22 cellular contexts compared by ENCODE assay signal in genomic region chr3:37181766-37182165, GRCh38. TPM values are rescaled to one million over a fixed set of nuclear protein-coding genes. Genes with fewer than 3 reads are reported as not detected.
DNase-seq lines count a peak whose midpoint lies in the region; ATAC-seq, FAIRE-seq and TF ChIP-seq lines count a peak whose summit lies in the region.
"Had no signal": no experiment of that assay in that cellular context is flagged by ENCODE, and none has a peak within 500 bp of the region (broad histone marks: within the 10 kb centered on the region; RNA-seq: fewer than 3 reads in every experiment).

No MANE protein-coding gene starts in this region.

- H3K4me3 Mint-ChIP-seq in MCF 10A (ENCODE audit: unreplicated experiment) = no peak overlapping the region
- H3K4me3 Mint-ChIP-seq: activated naive CD8-positive, alpha-beta T cell; CD4-positive, alpha-beta memory T cell; T-helper 1 cell treated with Interleukin-12 subunit alpha and Interleukin-12 subunit beta and Interleukin-4 antibody, amounts not matched to agents 30 μg/mL and 1 μg/mL, for 36 hours had no signal

- H3K9me3 ChIP-seq in breast epithelium (no peaks in the 10 kb centered on the region), K562 (replicated peaks; ENCODE audit: control insufficient read depth, insufficient read depth, low read depth, low read length) (no peaks in the 10 kb centered on the region), upper lobe of right lung (no peaks in the 10 kb centered on the region)
- H3K9me3 ChIP-seq: mucosa of descending colon had no signal

- peak overlapping the region; percentile 68 for H3K27ac Mint-ChIP-seq in MCF 10A (ENCODE audit: low read depth, unreplicated experiment)
- H3K27ac Mint-ChIP-seq: T-helper 1 cell treated with Interleukin-12 subunit alpha and Interleukin-12 subunit beta and Interleukin-4 antibody, amounts not matched to agents 30 μg/mL and 1 μg/mL, for 36 hours had no signal

- no peaks in the 10 kb centered on the region for H4K20me1 ChIP-seq in K562 (replicated peaks; ENCODE audit: control insufficient read depth, insufficient read depth, low read length)

- peaks cover 27% of the 10 kb centered on the region for H3K79me2 ChIP-seq in K562 (ENCODE audit: control insufficient read depth, insufficient read depth, low read length)

- H2AFZ ChIP-seq in K562 (ENCODE audit: low read depth, low read length) = peak overlapping the region; percentile 3; the same call in 1 of the 2 replicates

- in situ Hi-C loops in K562 (cut with MboI) = no loop called here

- H3K27ac ChIP-seq in breast epithelium = peak overlapping the region in 1 of 2 donors; percentile 43
- H3K27ac ChIP-seq in K562 (ENCODE audit: extremely low read depth, low read depth, low read length) = 0 out of 3 replicates have a peak overlapping the region, but pooled peaks have one; percentile 18
- no peak overlapping the region for H3K27ac ChIP-seq in upper lobe of right lung

- intact Hi-C loops in MCF 10A (cut with micrococcal nuclease) = no loop called here
- intact Hi-C loops in breast epithelium (cut with DNase I; ENCODE audit: low total_unique reads) = no loop called here
- intact Hi-C loops in K562 (cut with micrococcal nuclease) = no loop called here
- intact Hi-C loops in upper lobe of right lung (cut with DNase I) = no loop called here

- no peak overlapping the region for H3K4me3 ChIP-seq in breast epithelium
- no peak overlapping the region for H3K4me3 ChIP-seq in K562
- no peak overlapping the region for H3K4me3 ChIP-seq in fibroblast of the aortic adventitia (ENCODE audit: low read depth, low read length)
- no peak overlapping the region for H3K4me3 ChIP-seq in upper lobe of right lung
- H3K4me3 ChIP-seq: mucosa of descending colon had no signal

- TF ChIP-seq RAD21 in K562 (CRISPR knock-in tag; conservative IDR thresholded peaks at IDR 0.05 in 1 of 2, IDR thresholded peaks at IDR 0.05 in 1 of 2) = no peak

- peaks cover 44% of the 10 kb centered on the region for H3K4me1 Mint-ChIP-seq in MCF 10A (ENCODE audit: insufficient read depth, unreplicated experiment)

- peaks cover 4% of the 10 kb centered on the region for H3K36me3 Mint-ChIP-seq in MCF 10A (ENCODE audit: insufficient read depth, unreplicated experiment)
- H3K36me3 Mint-ChIP-seq: CD4-positive, alpha-beta memory T cell had no signal

- TF ChIP-seq CTCF in MCF 10A (IDR thresholded peaks at IDR 0.05; ENCODE audit: unreplicated experiment) = no peak
- no peak for TF ChIP-seq CTCF in breast epithelium (IDR thresholded peaks at IDR 0.05)
- TF ChIP-seq CTCF in K562 (IDR thresholded peaks at IDR 0.05 in 2 of 3, conservative IDR thresholded peaks at IDR 0.05 in 1 of 3; ENCODE audit: insufficient read depth in 2 of 3, low read depth in 1 of 3, low read length in 3 of 3) = no peak
- TF ChIP-seq CTCF in fibroblast of the aortic adventitia (IDR thresholded peaks at IDR 0.05; ENCODE audit: insufficient read depth, low read length) = no peak
- no peak for TF ChIP-seq CTCF in upper lobe of right lung (IDR thresholded peaks at IDR 0.05)

- H3K9ac ChIP-seq in K562 (ENCODE audit: insufficient read depth in 1 of 2, low read depth in 2 of 2, low read length in 2 of 2) = no peak overlapping the region

- no peaks in the 10 kb centered on the region for H3K27me3 Mint-ChIP-seq in MCF 10A (ENCODE audit: insufficient read depth, unreplicated experiment)
- H3K27me3 Mint-ChIP-seq: activated naive CD8-positive, alpha-beta T cell; CD4-positive, alpha-beta memory T cell had no signal

- no peaks in the 10 kb centered on the region for H3K27me3 ChIP-seq in breast epithelium
- H3K27me3 ChIP-seq in K562 (ENCODE audit: control insufficient read depth in 2 of 2, insufficient read depth in 2 of 2, low read length in 2 of 2) = no peaks in the 10 kb centered on the region
- H3K27me3 ChIP-seq in upper lobe of right lung = no peaks in the 10 kb centered on the region

- peak; percentile 54 for DNase-seq in MCF 10A (ENCODE audit: unreplicated experiment)
- DNase-seq in breast epithelium (ENCODE audit: low spot score in 2 of 2) = no peak
- peak in 1 of 4 experiments; percentile 27 for DNase-seq in K562 (ENCODE audit: extremely low read depth in 1 of 4, low spot score in 3 of 4)
- DNase-seq in fibroblast of the aortic adventitia (ENCODE audit: low read depth) = peak; percentile 49
- DNase-seq in upper lobe of right lung = no peak
- no peak for DNase-seq in frontal cortex (ENCODE audit: low spot score in 2 of 2)
- DNase-seq in effector CD4-positive, alpha-beta T cell = no peak
- DNase-seq: activated T-cell treated with anti-CD3 and anti-CD28 coated beads for 4 hours; CD4-positive, alpha-beta memory T cell; DND-41; kidney glomerular epithelial cell; mucosa of descending colon; NCI-H2081; NCI-H69; stimulated activated CD4-positive, alpha-beta T cell treated with anti-CD3 and anti-CD28 coated beads, Interleukin-2, amount 100 ng/mL, for 48 hours had no signal

- CTCF ChIA-PET in MCF 10A (lab: Yijun Ruan, JAX) (interaction anchor here (0.6 to 1.0 kb wide), 5 partner anchors 32 to 956 kb away, joined by 3 to 4 read pairs (median 3); partner anchors contain the start of gene ACAA1), K562 (lab: Yijun Ruan, JAX; ENCODE audit: low intra/inter-chr PET ratio) (no interaction called here)

- 35% methylated on average over 7 of the region's 7 CpGs for WGBS in K562 (ENCODE audit: insufficient coverage, low coverage, missing lambda C conversion rate)

- no peak overlapping the region for H3K4me2 ChIP-seq in K562 (ENCODE audit: insufficient read depth, low read length)

- FAIRE-seq in K562 (lab: Jason Lieb, UNC) = no peak
- no peak for FAIRE-seq in frontal cortex (lab: Jason Lieb, UNC)
- FAIRE-seq: A204.1, endothelial cell of umbilical vein, HTR-8/SVneo had no signal

- no peaks in the 10 kb centered on the region for H3K9me3 Mint-ChIP-seq in MCF 10A (ENCODE audit: unreplicated experiment)
- H3K9me3 Mint-ChIP-seq: CD4-positive, alpha-beta memory T cell; T-helper 1 cell treated with Interleukin-12 subunit alpha and Interleukin-12 subunit beta and Interleukin-4 antibody, amounts not matched to agents 30 μg/mL and 1 μg/mL, for 36 hours had no signal

- no TSS peak for BruUV-seq in MCF 10A (replicated peaks; lab: Mats Ljungman, UMichigan)
- BruUV-seq in K562 (replicated peaks; lab: Mats Ljungman, UMichigan) = no TSS peak

- H3K4me1 ChIP-seq in breast epithelium = no peaks in the 10 kb centered on the region
- peaks cover 3 to 21% of the 10 kb centered on the region in 2 experiments; a peak in 4 of 5 replicates for H3K4me1 ChIP-seq in K562 (replicated peaks in 1 of 2; ENCODE audit: control insufficient read depth in 2 of 2, insufficient read depth in 2 of 2, low read length in 2 of 2)
- H3K4me1 ChIP-seq in upper lobe of right lung = peaks cover 26% of the 10 kb centered on the region

- H3K9me1 ChIP-seq in K562 (ENCODE audit: control insufficient read depth, insufficient read depth, low read length) = no peaks in the 10 kb centered on the region

- no peak for TF ChIP-seq POLR2A in breast epithelium (IDR thresholded peaks at IDR 0.05)
- no peak for TF ChIP-seq POLR2A in K562 (conservative IDR thresholded peaks at IDR 0.05)

- no peak for TF ChIP-seq EP300 in K562 (IDR thresholded peaks at IDR 0.05; ENCODE audit: low read length)

- ATAC-seq in K562 (peak; percentile 44), upper lobe of right lung (peak; percentile 51), GM19035 (IDR thresholded peaks at IDR 0.05; ENCODE audit: unreplicated experiment) (no peak)
- ATAC-seq: mucosa of descending colon, sciatic nerve had no signal

- no peaks in the 10 kb centered on the region for H3K36me3 ChIP-seq in breast epithelium
- H3K36me3 ChIP-seq in K562 (ENCODE audit: control insufficient read depth, insufficient read depth, low read length) = 0 out of 3 replicates have a peak, but pooled peaks cover 4% of the 10 kb centered on the region
- no peaks in the 10 kb centered on the region for H3K36me3 ChIP-seq in upper lobe of right lung

- POLR2A ChIA-PET in MCF 10A (lab: Yijun Ruan, JAX) (interaction anchor here (0.6 to 1.7 kb wide), 7 partner anchors 10 to 456 kb away, joined by 3 to 5 read pairs (median 4); no protein-coding TSS in a partner anchor), K562 (lab: Yijun Ruan, JAX) (interaction anchor here (0.6 to 0.8 kb wide), 2 partner anchors 9 to 189 kb away, joined by 3 to 5 read pairs; partner anchors contain the start of genes EPM2AIP1 and MLH1)

TF ChIP-seq in K562, 482 proteins besides CTCF, POLR2A, EP300 and RAD21 (continues in another document):
- TF ChIP-seq KDM4B (IDR thresholded peaks at IDR 0.05; ENCODE audit: borderline replicate concordance in 2 of 2, low read depth in 1 of 2) (no peak), FOXM1 (IDR thresholded peaks at IDR 0.05; ENCODE audit: low read depth) (no peak), FOXM1 (CRISPR knock-in tag; IDR thresholded peaks at IDR 0.05; ENCODE audit: low read depth) (no peak), RFX1 (IDR thresholded peaks at IDR 0.05) (0 out of 2 replicates have a peak, but pooled peaks have one; percentile 5)

RNA-seq across cellular contexts. Expression of gene LRRFIP2, which starts 7.4 kb away (rescaled TPM):
- total RNA-seq in MCF 10A (2022) (76.6 and 92.2 TPM in 2 replicates), breast epithelium (10 to 100 TPM; 50.2 to 65.9 (median 65.9) TPM), K562 (2014; rRNA removed) (44.9 and 53.9 TPM in 2 replicates), K562 (2014; rRNA removed; fragmentation: Illumina TruSeq; extraction: Trizol) (46.2 and 55.4 TPM in 2 replicates), K562 (2015; rRNA removed; fragmentation: Illumina TruSeq; extraction: Trizol) (46.0 and 49.4 TPM in 2 replicates), K562 (2021) (41.6 and 46.6 TPM in 2 replicates), fibroblast of the aortic adventitia (ENCODE audit: low replicate concordance) (46.8 and 144 TPM in 2 replicates), upper lobe of right lung (50.3 TPM), frontal cortex (55.4 TPM)
- 55.1 and 138 TPM in 2 replicates for total RNA-seq in K562 (2011; cell fraction: chromatin; rRNA removed; ENCODE audit: low replicate concordance)
- 36.5 and 52.5 TPM in 2 replicates for total RNA-seq in K562 (2011; cell fraction: nucleolus; rRNA removed)
- 96.8 and 146 TPM in 2 replicates for total RNA-seq in K562 (2011; cell fraction: nucleoplasm; rRNA removed)
- polyA plus RNA-seq in K562 (2011; rRNA removed) (24.4 and 37.0 TPM in 2 replicates), K562 (2014; fragmentation: Illumina TruSeq; extraction: Trizol) (38.4 and 42.7 TPM in 2 replicates), K562 (2014; fragmentation: Nextera tagmentation; extraction: Ambion mirVana) (10 to 100 TPM in 1 of 2 experiments, 1 to 10 TPM in 1; 9.9 to 11.2 TPM), K562 (2014; rRNA removed) (40.7 and 46.6 TPM in 2 replicates)
- 13.0 and 14.1 TPM in 2 replicates for polyA plus RNA-seq in K562 (2011; cell fraction: cytosol; rRNA removed)
- polyA plus RNA-seq in K562 (2011; cell fraction: nucleus; rRNA removed) = 26.0 and 26.4 TPM in 2 replicates
- polyA plus RNA-seq in K562 (2012) = 31.2 and 44.6 TPM in 2 replicates
- 50.0 and 53.0 TPM in 2 replicates for polyA minus RNA-seq in K562 (2011; rRNA and poly(A)+ RNA removed)
- 15.2 and 17.1 TPM in 2 replicates for polyA minus RNA-seq in K562 (2011; cell fraction: cytosol; rRNA and poly(A)+ RNA removed)
- 58.3 and 84.4 TPM in 2 replicates for polyA minus RNA-seq in K562 (2011; cell fraction: nucleus; rRNA and poly(A)+ RNA removed)

Comparison
In these comparisons a context has a peak if more than half of its experiments do, and no peak if none do; other contexts are left out.
1. DNase-seq: peak in MCF 10A (single experiment) and fibroblast of the aortic adventitia (single experiment); none in breast epithelium (0 of 2), upper lobe of right lung (single experiment), frontal cortex (0 of 2) and effector CD4-positive, alpha-beta T cell (single experiment).